In the genomic region with DNA sequence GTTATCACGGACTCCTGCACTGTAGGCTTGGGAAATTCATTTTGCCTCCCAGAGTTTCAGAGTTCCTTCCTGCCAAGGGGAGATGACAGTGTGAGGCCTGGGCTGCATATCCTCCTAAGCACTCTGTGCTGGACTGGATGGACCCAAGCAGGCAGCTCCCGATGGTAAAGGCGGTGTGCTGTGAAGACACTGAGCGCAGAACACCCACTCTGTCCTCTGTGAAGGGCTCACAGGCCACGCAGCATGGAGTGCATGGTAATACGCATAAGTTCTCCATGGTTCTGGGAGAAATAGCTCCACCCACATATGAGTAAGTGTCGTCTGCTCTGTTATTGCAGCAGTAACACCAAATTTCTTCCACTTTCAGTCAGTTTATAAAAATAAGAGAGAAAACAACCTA, we compare ENCODE assay signal across 19 cellular contexts. TPM values are rescaled to one million over a fixed set of nuclear protein-coding genes. Genes with fewer than 3 reads are reported as not detected.
"Had no signal": no experiment of that assay in that cellular context is flagged by ENCODE, and none has a peak within 500 bp of the region (broad histone marks: within the 10 kb centered on the region; RNA-seq: fewer than 3 reads in every experiment).

No MANE protein-coding gene starts in this region.

- DNase-seq: activated B cell treated with CpG ODN at 0.5 μM for 24 hours; activated CD4-positive, alpha-beta memory T cell treated with anti-CD3 and anti-CD28 coated beads for 36 hours; activated CD4-positive, alpha-beta T cell treated with anti-CD3 and anti-CD28 coated beads for 4 hours; activated effector memory CD4-positive, alpha-beta T cell treated with Interleukin-2 at 50 U/mL for 16 hours; activated naive CD4-positive, alpha-beta T cell treated with anti-CD3 and anti-CD28 coated beads, Interleukin-2, amount 10 ng/mL, durations not matched to agents 7 days and 5 days; activated T-cell treated with anti-CD3 and anti-CD28 coated beads, Interleukin-2, amount 50 U/mL, for 72 hours; dermis blood vessel endothelial cell; effector CD8-positive, alpha-beta T cell; foreskin keratinocyte; left ventricle myocardium inferior; mammary epithelial cell; natural killer cell; pancreas; stimulated activated CD4-positive, alpha-beta T cell treated with anti-CD3 and anti-CD28 coated beads, Interleukin-15, amount 100 ng/mL, for 24 hours; SW 1271; T-helper 17 cell; testis had no signal

- H3K4me1 ChIP-seq: foreskin keratinocyte, left ventricle myocardium inferior had no signal

- H3K36me3 ChIP-seq: cardiac muscle cell, left ventricle myocardium inferior, pancreas had no signal

- H3K27ac ChIP-seq: cardiac muscle cell, foreskin keratinocyte, left ventricle myocardium inferior, pancreas, testis had no signal

- H3K27me3 ChIP-seq: cardiac muscle cell, pancreas, testis had no signal

- H3K9me3 ChIP-seq: left ventricle myocardium inferior, pancreas, testis had no signal

- H3K4me2 ChIP-seq: smooth muscle cell had no signal

- H3K4me3 ChIP-seq: cardiac muscle cell, left ventricle myocardium inferior, pancreas, smooth muscle cell, testis had no signal

RNA-seq across cellular contexts. Expression of gene TMEM30B, which starts 55.8 kb away (rescaled TPM):
- total RNA-seq: activated B cell treated with CpG ODN at 0.5 μM for 24 hours had no signal
